19 cellular contexts compared by ENCODE assay signal in the genomic region with DNA sequence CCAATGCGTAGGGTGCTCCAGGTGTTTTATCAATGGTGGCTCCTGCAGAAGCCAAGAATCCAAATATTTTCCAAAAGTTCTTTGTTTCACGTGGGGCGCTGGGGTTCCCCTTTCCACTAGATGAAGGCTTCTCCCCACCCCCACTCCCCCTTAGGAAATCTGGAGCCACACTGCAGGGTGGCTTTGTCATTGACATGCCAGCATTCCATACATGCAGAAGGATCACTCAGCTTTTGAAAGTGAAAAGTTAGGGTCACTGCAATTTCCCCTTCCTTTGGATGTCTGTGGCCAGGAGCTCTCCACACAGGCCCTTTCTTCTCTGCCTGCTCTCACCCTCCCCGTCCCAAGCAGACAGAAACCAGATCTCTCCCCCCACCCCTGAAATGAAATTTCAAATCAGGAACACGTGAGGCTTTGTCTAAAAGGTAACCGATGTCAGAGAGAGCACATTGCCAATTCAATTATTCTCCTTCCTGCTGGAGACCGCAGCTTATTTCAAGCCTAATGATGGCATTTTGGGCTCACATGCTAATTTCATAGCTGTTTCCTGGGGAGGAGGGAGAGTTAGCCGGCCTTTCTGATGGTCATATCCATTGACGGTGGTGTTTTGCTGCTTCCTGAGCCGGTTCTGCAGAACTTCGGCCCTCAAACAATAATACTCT.
DNase-seq lines count a peak whose midpoint lies in the region; ATAC-seq and TF ChIP-seq lines count a peak whose summit lies in the region.
"Had no signal": no experiment of that assay in that cellular context is flagged by ENCODE, and none has a peak within 500 bp of the region (broad histone marks: within the 10 kb centered on the region; RNA-seq: fewer than 3 reads in every experiment).

No MANE protein-coding gene starts in this region.

- H4K8ac ChIP-seq in neuronal stem cell (ENCODE audit: low read depth, low read length) = no peak overlapping the region

- WGBS in iPS DF 6.9 (ENCODE audit: insufficient coverage, insufficient read length) = no CpG with 5 or more reads among the region's 11 CpGs
- WGBS in neuronal stem cell (ENCODE audit: extremely low coverage in 2 of 2, insufficient read length in 2 of 2, insufficient replicate concordance in 1 of 2), 2 donors = no CpG with 5 or more reads among the region's 11 CpGs

- H2AFZ ChIP-seq in neuronal stem cell (ENCODE audit: low read length) = peak overlapping the region; percentile 10

- no peak overlapping the region for H3K4me2 ChIP-seq in neuronal stem cell (ENCODE audit: insufficient read depth, low read length, poor library complexity, severe bottlenecking)
- H3K4me2 ChIP-seq: KMS-11 had no signal

- H2BK12ac ChIP-seq in neuronal stem cell (ENCODE audit: low read length) = no peak overlapping the region

- peak overlapping the region; percentile 85 for H3K27ac ChIP-seq in iPS DF 6.9 (ENCODE audit: low read length)
- peak overlapping the region; percentile 32 for H3K27ac ChIP-seq in neuronal stem cell (replicated peaks; ENCODE audit: low read length)
- H3K27ac ChIP-seq: HL-60, KMS-11, SJCRH30 had no signal

- H4K91ac ChIP-seq in neuronal stem cell (ENCODE audit: low read depth, low read length, poor library complexity) = no peak overlapping the region

- H2BK120ac ChIP-seq in neuronal stem cell (ENCODE audit: low read depth, low read length) = no peak overlapping the region

- H3K4me1 ChIP-seq in iPS DF 6.9 (ENCODE audit: control insufficient read depth, insufficient read depth, low read length) = peaks cover 3% of the 10 kb centered on the region; the same call in 1 of the 2 replicates
- H3K4me1 ChIP-seq in neuronal stem cell (ENCODE audit: control insufficient read depth in 2 of 2, insufficient read depth in 1 of 2, low read depth in 1 of 2, low read length in 2 of 2) = peaks cover 6 to 12% of the 10 kb centered on the region in 2 donors
- H3K4me1 ChIP-seq: SJCRH30 had no signal

- no peak overlapping the region for H3K14ac ChIP-seq in neuronal stem cell (ENCODE audit: low read length)

- CTCF ChIA-PET in WTC11 (lab: Charles Lee) = interaction anchor here (0.7 to 2.2 kb wide), 7 partner anchors 8 to 132 kb away, joined by 3 to 9 read pairs (median 4); no protein-coding TSS in a partner anchor

- H3K27me3 ChIP-seq in H7 (ENCODE audit: control insufficient read depth, insufficient read depth, low read length) = no peaks in the 10 kb centered on the region
- H3K27me3 ChIP-seq in iPS DF 6.9 (ENCODE audit: control insufficient read depth, insufficient read depth, low read length) = no peaks in the 10 kb centered on the region
- peaks cover 0 to 2% (median 0%) of the 10 kb centered on the region in 3 experiments for H3K27me3 ChIP-seq in neuronal stem cell (ENCODE audit: control insufficient read depth in 3 of 3, insufficient read depth in 3 of 3, low read depth in 1 of 3, low read length in 3 of 3)
- H3K27me3 ChIP-seq: BE2C, MG63, SJCRH30 had no signal

- no peaks in the 10 kb centered on the region for H3K79me1 ChIP-seq in neuronal stem cell (ENCODE audit: low read depth, low read length)

- H3K4me3 Mint-ChIP-seq in WTC11 = peak overlapping the region; percentile 37; the same call in 1 of the 2 replicates
- H3K4me3 Mint-ChIP-seq: CD8-positive, alpha-beta memory T cell had no signal

- H3K4me3 ChIP-seq in H7 (ENCODE audit: insufficient read depth, low read depth, low read length) (no peak overlapping the region), iPS DF 6.9 (ENCODE audit: low read length) (no peak overlapping the region), neuronal stem cell (ENCODE audit: low read length in 2 of 2) (no peak overlapping the region)
- H3K4me3 ChIP-seq: MG63, SJCRH30 had no signal

- H3K18ac ChIP-seq in neuronal stem cell (ENCODE audit: low read length) = no peak overlapping the region

- TF ChIP-seq CTCF in WTC11 (IDR thresholded peaks at IDR 0.05) = no peak

- H3K27ac Mint-ChIP-seq in WTC11 = peak overlapping the region; percentile 98

- no peak overlapping the region for H3K9ac ChIP-seq in neuronal stem cell (ENCODE audit: low read depth, low read length, poor library complexity)
- H3K9ac ChIP-seq: KMS-11 had no signal

- POLR2A ChIA-PET in WTC11 (lab: Charles Lee) = no interaction called here

- H3K9me3 ChIP-seq in iPS DF 6.9 (ENCODE audit: control insufficient read depth, insufficient read depth, low read length) (no peaks in the 10 kb centered on the region), neuronal stem cell (replicated peaks in 1 of 2; ENCODE audit: control insufficient read depth in 2 of 2, insufficient read depth in 1 of 2, low read depth in 1 of 2, low read length in 2 of 2) (peaks cover 10 to 28% of the 10 kb centered on the region in 2 donors)
- H3K9me3 ChIP-seq: BE2C, MG63 had no signal

- ATAC-seq in WTC11 = peak; percentile 81

- H2BK15ac ChIP-seq in neuronal stem cell (ENCODE audit: low read length) = no peak overlapping the region

- no peak overlapping the region for H2AK5ac ChIP-seq in neuronal stem cell (ENCODE audit: low read depth, low read length)

- DNase-seq in H7 (peak; percentile 51), WTC11 (ENCODE audit: low spot score) (peak; percentile 58), iPS DF 6.9 (ENCODE audit: low read depth, low spot score) (no peak), neuronal stem cell (ENCODE audit: low spot score) (no peak), NCI-H2107 treated with DMSO at 0.1 percent for 48 hours (lab: John Stamatoyannopoulos, UW; ENCODE audit: unreplicated experiment) (no peak), T-helper 9 cell (no peak)
- DNase-seq in effector CD8-positive, alpha-beta T cell (lab: John Stamatoyannopoulos, UW) = no peak
- DNase-seq: BE2C; CD8-positive, alpha-beta memory T cell; DND-41; GOT3; MG63; NCI-H1105 treated with DMSO at 0.1 percent for 48 hours; NCI-H187; NCI-H82; RPMI8226; SJCRH30 had no signal

- H3K4me1 Mint-ChIP-seq in WTC11 = peaks cover 61% of the 10 kb centered on the region
- H3K4me1 Mint-ChIP-seq: CD8-positive, alpha-beta memory T cell had no signal

- H2BK5ac ChIP-seq in neuronal stem cell (ENCODE audit: low read length) = peak overlapping the region; percentile 60

- no peaks in the 10 kb centered on the region for H3K36me3 ChIP-seq in H7 (replicated peaks; ENCODE audit: control insufficient read depth, insufficient read depth, low read length)
- no peaks in the 10 kb centered on the region for H3K36me3 ChIP-seq in iPS DF 6.9 (ENCODE audit: control insufficient read depth, insufficient read depth, low read length)
- no peaks in the 10 kb centered on the region for H3K36me3 ChIP-seq in neuronal stem cell (replicated peaks in 1 of 2; ENCODE audit: control insufficient read depth in 2 of 2, insufficient read depth in 2 of 2, low read length in 2 of 2)
- H3K36me3 ChIP-seq: BE2C, MG63, SJCRH30 had no signal

- peaks cover 46% of the 10 kb centered on the region for H3K9me3 Mint-ChIP-seq in WTC11

- peaks cover 2% of the 10 kb centered on the region for H3K27me3 Mint-ChIP-seq in WTC11 (ENCODE audit: low read depth)

- H3K36me3 Mint-ChIP-seq in WTC11 = peaks cover 45% of the 10 kb centered on the region

- H3K4ac ChIP-seq in neuronal stem cell (ENCODE audit: low read length) = no peak overlapping the region

- no peak overlapping the region for H3K23ac ChIP-seq in neuronal stem cell (ENCODE audit: low read depth, low read length, poor library complexity)

TF ChIP-seq in WTC11, 78 proteins besides CTCF, POLR2A, EP300 and RAD21 (continues in another document):
- TF ChIP-seq, protein P1, sequence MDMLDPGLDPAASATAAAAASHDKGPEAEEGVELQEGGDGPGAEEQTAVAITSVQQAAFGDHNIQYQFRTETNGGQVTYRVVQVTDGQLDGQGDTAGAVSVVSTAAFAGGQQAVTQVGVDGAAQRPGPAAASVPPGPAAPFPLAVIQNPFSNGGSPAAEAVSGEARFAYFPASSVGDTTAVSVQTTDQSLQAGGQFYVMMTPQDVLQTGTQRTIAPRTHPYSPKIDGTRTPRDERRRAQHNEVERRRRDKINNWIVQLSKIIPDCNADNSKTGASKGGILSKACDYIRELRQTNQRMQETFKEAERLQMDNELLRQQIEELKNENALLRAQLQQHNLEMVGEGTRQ (CRISPR knock-in tag; IDR thresholded peaks at IDR 0.05) = peak; percentile 54; the same call in 1 of the 2 replicates
- TF ChIP-seq, protein P2, sequence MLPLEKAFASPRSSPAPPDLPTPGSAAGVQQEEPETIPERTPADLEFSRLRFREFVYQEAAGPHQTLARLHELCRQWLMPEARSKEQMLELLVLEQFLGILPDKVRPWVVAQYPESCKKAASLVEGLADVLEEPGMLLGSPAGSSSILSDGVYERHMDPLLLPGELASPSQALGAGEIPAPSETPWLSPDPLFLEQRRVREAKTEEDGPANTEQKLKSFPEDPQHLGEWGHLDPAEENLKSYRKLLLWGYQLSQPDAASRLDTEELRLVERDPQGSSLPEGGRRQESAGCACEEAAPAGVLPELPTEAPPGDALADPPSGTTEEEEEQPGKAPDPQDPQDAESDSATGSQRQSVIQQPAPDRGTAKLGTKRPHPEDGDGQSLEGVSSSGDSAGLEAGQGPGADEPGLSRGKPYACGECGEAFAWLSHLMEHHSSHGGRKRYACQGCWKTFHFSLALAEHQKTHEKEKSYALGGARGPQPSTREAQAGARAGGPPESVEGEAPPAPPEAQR (CRISPR knock-in tag; IDR thresholded peaks at IDR 0.05) = no peak
- TF ChIP-seq, protein P3, sequence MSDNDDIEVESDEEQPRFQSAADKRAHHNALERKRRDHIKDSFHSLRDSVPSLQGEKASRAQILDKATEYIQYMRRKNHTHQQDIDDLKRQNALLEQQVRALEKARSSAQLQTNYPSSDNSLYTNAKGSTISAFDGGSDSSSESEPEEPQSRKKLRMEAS (CRISPR knock-in tag; IDR thresholded peaks at IDR 0.05) = peak; percentile 42; the same call in 1 of the 2 replicates
- TF ChIP-seq RELA (CRISPR knock-in tag; IDR thresholded peaks at IDR 0.05; ENCODE audit: borderline replicate concordance) (no peak), GABPB1 (CRISPR knock-in tag; IDR thresholded peaks at IDR 0.05) (no peak), NFYB (CRISPR knock-in tag; conservative IDR thresholded peaks at IDR 0.05; ENCODE audit: low read depth) (no peak), TP53 (CRISPR knock-in tag; IDR thresholded peaks at IDR 0.05) (0 out of 2 replicates have a peak, but pooled peaks have one; percentile 55), TEAD1 (CRISPR knock-in tag; IDR thresholded peaks at IDR 0.05) (peak; percentile 87; the same call in 1 of the 2 replicates), ZNF263 (CRISPR knock-in tag; IDR thresholded peaks at IDR 0.05; ENCODE audit: low read depth) (0 out of 2 replicates have a peak, but pooled peaks have one; percentile 54)

Comparison
In these comparisons a context has a peak if more than half of its experiments do, and no peak if none do; other contexts are left out.
1. DNase-seq: peak in H7 (single experiment) and WTC11 (single experiment); none in iPS DF 6.9 (single experiment), neuronal stem cell (single experiment), NCI-H2107 treated with DMSO at 0.1 percent for 48 hours (single experiment), T-helper 9 cell (single experiment) and effector CD8-positive, alpha-beta T cell (single experiment).